ENCODE assay signal across 2 cellular contexts in genomic region chr1:117662667-117663066, GRCh38.
TF ChIP-seq lines count a peak whose summit lies in the region.

No MANE protein-coding gene starts in this region.

TF ChIP-seq in GM23338, 12 proteins besides CTCF, POLR2A, EP300 and RAD21:
- TF ChIP-seq ETS1 (IDR thresholded peaks at IDR 0.05) (no peak), POLR2AphosphoS5 (IDR thresholded peaks at IDR 0.05; ENCODE audit: low read depth) (no peak), EZH2phosphoT487 (IDR thresholded peaks at IDR 0.05; ENCODE audit: unreplicated experiment) (no peak), EZH2 (IDR thresholded peaks at IDR 0.05; ENCODE audit: low read depth, unreplicated experiment) (no peak), JUNB (IDR thresholded peaks at IDR 0.05; ENCODE audit: unreplicated experiment) (no peak), CREB1 (CRISPR knock-in tag; IDR thresholded peaks at IDR 0.05; ENCODE audit: low read depth) (no peak), ZNF462 (CRISPR knock-in tag; IDR thresholded peaks at IDR 0.05) (no peak), REST (IDR thresholded peaks at IDR 0.05; ENCODE audit: unreplicated experiment) (no peak), ZNF331 (CRISPR knock-in tag; IDR thresholded peaks at IDR 0.05; ENCODE audit: low read depth) (no peak), NANOG (IDR thresholded peaks at IDR 0.05; ENCODE audit: borderline replicate concordance) (no peak), STAT1 (IDR thresholded peaks at IDR 0.05; ENCODE audit: unreplicated experiment) (no peak), ZNF114 (CRISPR knock-in tag; IDR thresholded peaks at IDR 0.05) (no peak)
TF ChIP-seq in GM23338: peak in this region for 0.

TF ChIP-seq in WTC11, 78 proteins besides CTCF, POLR2A, EP300 and RAD21 (continued from another document):
- TF ChIP-seq ZNF532 (CRISPR knock-in tag; IDR thresholded peaks at IDR 0.05; ENCODE audit: borderline replicate concordance) (no peak), FOXJ3 (CRISPR knock-in tag; IDR thresholded peaks at IDR 0.05; ENCODE audit: borderline replicate concordance) (no peak), SP1 (CRISPR knock-in tag; conservative IDR thresholded peaks at IDR 0.05) (no peak)
TF ChIP-seq in WTC11: peak in this region for 0.
